ENCODE assay signal across 17 cellular contexts in genomic region chr1:109491372-109491771, GRCh38. TPM values are rescaled to one million over a fixed set of nuclear protein-coding genes. Genes with fewer than 3 reads are reported as not detected.
DNase-seq lines count a peak whose midpoint lies in the region; ATAC-seq and TF ChIP-seq lines count a peak whose summit lies in the region.
"Had no signal": no experiment of that assay in that cellular context is flagged by ENCODE, and none has a peak within 500 bp of the region (broad histone marks: within the 10 kb centered on the region; RNA-seq: fewer than 3 reads in every experiment).

No MANE protein-coding gene starts in this region.

- H3K36me3 ChIP-seq in osteoblast (ENCODE audit: insufficient read depth, low read length): peaks cover 15% of the 10 kb centered on the region
- peaks cover 0 to 48% of the 10 kb centered on the region in 2 donors for H3K36me3 ChIP-seq in gastroesophageal sphincter

- peaks cover 30% of the 10 kb centered on the region for H3K4me1 Mint-ChIP-seq in stimulated activated effector memory CD8-positive, alpha-beta T cell treated with anti-CD3 and anti-CD28 coated beads, Interleukin-12 subunit alpha, Interleukin-12 subunit beta, amount 100 ng/mL, for 72 hours
- H3K4me1 Mint-ChIP-seq in activated CD4-positive, alpha-beta T cell treated with anti-CD3 and anti-CD28 coated beads, Interleukin-2, amount 10 ng/mL, durations not matched to agents 24 days and 14 days: peaks cover 21% of the 10 kb centered on the region

- H4K20me1 ChIP-seq in osteoblast (ENCODE audit: insufficient read depth, low read length): peaks cover 5% of the 10 kb centered on the region

- no peak for TF ChIP-seq EP300 in gastroesophageal sphincter (IDR thresholded peaks at IDR 0.05)

- H3K4me3 Mint-ChIP-seq in stimulated activated effector memory CD8-positive, alpha-beta T cell treated with anti-CD3 and anti-CD28 coated beads, Interleukin-12 subunit alpha, Interleukin-12 subunit beta, amount 100 ng/mL, for 72 hours: no peak overlapping the region
- no peak overlapping the region for H3K4me3 Mint-ChIP-seq in activated CD4-positive, alpha-beta T cell treated with anti-CD3 and anti-CD28 coated beads, Interleukin-2, amount 10 ng/mL, durations not matched to agents 24 days and 14 days
- H3K4me3 Mint-ChIP-seq: H9 had no signal

- intact Hi-C loops in activated CD4-positive, alpha-beta T cell treated with anti-CD3 and anti-CD28 coated beads, Interleukin-2, amount 10 ng/mL, durations not matched to agents 24 days and 14 days (cut with micrococcal nuclease): loop anchor here (5.0 kb wide), 1 partner anchor 131 kb away; no protein-coding TSS in a partner anchor

- H3K9me3 Mint-ChIP-seq in stimulated activated effector memory CD8-positive, alpha-beta T cell treated with anti-CD3 and anti-CD28 coated beads, Interleukin-12 subunit alpha, Interleukin-12 subunit beta, amount 100 ng/mL, for 72 hours: no peaks in the 10 kb centered on the region
- H3K9me3 Mint-ChIP-seq in activated CD4-positive, alpha-beta T cell treated with anti-CD3 and anti-CD28 coated beads, Interleukin-2, amount 10 ng/mL, durations not matched to agents 24 days and 14 days: no peaks in the 10 kb centered on the region
- H3K9me3 Mint-ChIP-seq: CD4-positive, CD25-positive, alpha-beta regulatory T cell; H9; IgD-negative memory B cell had no signal

- peak overlapping the region; percentile 37 for H3K27ac Mint-ChIP-seq in stimulated activated effector memory CD8-positive, alpha-beta T cell treated with anti-CD3 and anti-CD28 coated beads, Interleukin-12 subunit alpha, Interleukin-12 subunit beta, amount 100 ng/mL, for 72 hours
- H3K27ac Mint-ChIP-seq in activated CD4-positive, alpha-beta T cell treated with anti-CD3 and anti-CD28 coated beads, Interleukin-2, amount 10 ng/mL, durations not matched to agents 24 days and 14 days: no peak overlapping the region
- H3K27ac Mint-ChIP-seq: CD4-positive, CD25-positive, alpha-beta regulatory T cell; H9 had no signal

- TF ChIP-seq POLR2A in gastroesophageal sphincter (IDR thresholded peaks at IDR 0.05): no peak

- H3K79me2 ChIP-seq in osteoblast (ENCODE audit: insufficient read depth, low read length): peaks cover 22% of the 10 kb centered on the region

- no peak overlapping the region for H3K4me3 ChIP-seq in osteoblast (ENCODE audit: insufficient read depth, low read length)
- H3K4me3 ChIP-seq in gastroesophageal sphincter: no peak overlapping the region
- H3K4me3 ChIP-seq: BLaER1 treated with 17β-estradiol and CSF1 and Interleukin-3, amounts not matched to agents 10 nM and 100 nM; GM12878 had no signal

- H3K27me3 ChIP-seq in osteoblast (ENCODE audit: insufficient read depth, low read length) (no peaks in the 10 kb centered on the region), gastroesophageal sphincter (no peaks in the 10 kb centered on the region)
- H3K27me3 ChIP-seq: BLaER1 treated with 17β-estradiol and CSF1 and Interleukin-3, amounts not matched to agents 10 nM and 100 nM had no signal

- H3K4me2 ChIP-seq in osteoblast (ENCODE audit: insufficient read depth, low read length): no peak overlapping the region
- H3K4me2 ChIP-seq: BLaER1 treated with 17β-estradiol and CSF1 and Interleukin-3, amounts not matched to agents 10 nM and 100 nM had no signal

- in situ Hi-C loops in G401 (cut with HindIII; ENCODE audit: low sequenced_read_pairs): loop anchor here (5.0 kb wide), 1 partner anchor 46 kb away; the partner anchor contains the start of gene GPR61

- DNase-seq in G401 (ENCODE audit: low spot score): peak; percentile 63
- DNase-seq in cerebellar cortex (ENCODE audit: low spot score): peak; percentile 54
- peak; percentile 6 for DNase-seq in osteoblast (ENCODE audit: insufficient read length, low spot score, missing footprints)
- DNase-seq in stimulated activated effector memory CD8-positive, alpha-beta T cell treated with anti-CD3 and anti-CD28 coated beads, Interleukin-12 subunit alpha, Interleukin-12 subunit beta, amount 100 ng/mL, for 72 hours (ENCODE audit: low spot score in 2 of 2): no peak
- DNase-seq in activated CD4-positive, alpha-beta T cell treated with anti-CD3 and anti-CD28 coated beads, Interleukin-2, amount 10 ng/mL, durations not matched to agents 24 days and 14 days: no peak
- DNase-seq: GOT3 had no signal

- H3K36me3 Mint-ChIP-seq in stimulated activated effector memory CD8-positive, alpha-beta T cell treated with anti-CD3 and anti-CD28 coated beads, Interleukin-12 subunit alpha, Interleukin-12 subunit beta, amount 100 ng/mL, for 72 hours: peaks cover 41% of the 10 kb centered on the region
- H3K36me3 Mint-ChIP-seq in activated CD4-positive, alpha-beta T cell treated with anti-CD3 and anti-CD28 coated beads, Interleukin-2, amount 10 ng/mL, durations not matched to agents 24 days and 14 days (ENCODE audit: low read depth): peaks cover 29% of the 10 kb centered on the region
- H3K36me3 Mint-ChIP-seq: IgD-negative memory B cell had no signal

- no peak overlapping the region for H3K27ac ChIP-seq in osteoblast (ENCODE audit: low read depth, low read length)
- no peak overlapping the region for H3K27ac ChIP-seq in gastroesophageal sphincter
- H3K27ac ChIP-seq: BLaER1 treated with 17β-estradiol and CSF1 and Interleukin-3, amounts not matched to agents 10 nM and 100 nM had no signal

- H2AFZ ChIP-seq in osteoblast (ENCODE audit: low read length): no peak overlapping the region

- TF ChIP-seq CTCF in osteoblast (IDR thresholded peaks at IDR 0.05; ENCODE audit: extremely low read depth, low read depth, low read length) (no peak), gastroesophageal sphincter (IDR thresholded peaks at IDR 0.05) (no peak)

- H3K9me3 ChIP-seq in osteoblast (ENCODE audit: low read depth, low read length): no peaks in the 10 kb centered on the region
- no peaks in the 10 kb centered on the region for H3K9me3 ChIP-seq in gastroesophageal sphincter
- H3K9me3 ChIP-seq: BLaER1 treated with 17β-estradiol and CSF1 and Interleukin-3, amounts not matched to agents 10 nM and 100 nM had no signal

- peaks cover 11% of the 10 kb centered on the region for H3K4me1 ChIP-seq in osteoblast (ENCODE audit: insufficient read depth, low read length)
- H3K4me1 ChIP-seq in gastroesophageal sphincter: peaks cover 0 to 42% (median 20%) of the 10 kb centered on the region in 3 donors

- ATAC-seq in stimulated activated effector memory CD8-positive, alpha-beta T cell treated with anti-CD3 and anti-CD28 coated beads, Interleukin-12 subunit alpha, Interleukin-12 subunit beta, amount 100 ng/mL, for 72 hours: no peak
- no peak for ATAC-seq in HG03159 (IDR thresholded peaks at IDR 0.05; ENCODE audit: unreplicated experiment)
- no peak for ATAC-seq in gastroesophageal sphincter

- no peaks in the 10 kb centered on the region for H3K27me3 Mint-ChIP-seq in activated CD4-positive, alpha-beta T cell treated with anti-CD3 and anti-CD28 coated beads, Interleukin-2, amount 10 ng/mL, durations not matched to agents 24 days and 14 days
- H3K27me3 Mint-ChIP-seq: IgD-negative memory B cell had no signal

- WGBS in gastroesophageal sphincter (ENCODE audit: low coverage in 1 of 2), 2 donors: 100% methylated on average over 1 of the region's 8 CpGs; no CpG with 5 or more reads in 1 of the 2 donors

RNA-seq across cellular contexts. Expression of gene CYB561D1, which starts 2.5 kb away (rescaled TPM):
- 0.31 and 3.1 TPM in 2 replicates for total RNA-seq in G401 (2014; rRNA removed; shearing (Covaris generic))
- total RNA-seq in osteoblast: 6.5 and 10.5 TPM in 2 replicates
- total RNA-seq in gastroesophageal sphincter: 10 to 100 TPM in 3 of 4 donors, 1 to 10 TPM in 1; 8.3 to 15.9 (median 10.7) TPM
- 11.3 and 13.1 TPM in 2 replicates for total RNA-seq in activated CD4-positive, alpha-beta T cell treated with anti-CD3 and anti-CD28 coated beads, Interleukin-2, amount 10 ng/mL, durations not matched to agents 24 days and 14 days

RNA-seq across cellular contexts. Expression of gene ATXN7L2, which starts 7.7 kb away (rescaled TPM):
- 2.9 and 6.8 TPM in 2 replicates for total RNA-seq in G401 (2014; rRNA removed; shearing (Covaris generic))
- total RNA-seq in osteoblast: 1.8 and 3.5 TPM in 2 replicates
- 1 to 10 TPM; 1.6 to 2.7 (median 2.5) TPM for total RNA-seq in gastroesophageal sphincter
- total RNA-seq in activated CD4-positive, alpha-beta T cell treated with anti-CD3 and anti-CD28 coated beads, Interleukin-2, amount 10 ng/mL, durations not matched to agents 24 days and 14 days: 15.1 and 15.6 TPM in 2 replicates

RNA-seq across cellular contexts. Expression of gene AMIGO1, which starts 18.2 kb away (rescaled TPM):
- 0.07 and 0.25 TPM in 2 replicates for total RNA-seq in G401 (2014; rRNA removed; shearing (Covaris generic))
- total RNA-seq in osteoblast: 2.1 and 2.5 TPM in 2 replicates
- total RNA-seq in gastroesophageal sphincter: 10 to 100 TPM in 3 of 4 donors, 1 to 10 TPM in 1; 7.7 to 19.3 (median 14.7) TPM
- total RNA-seq in activated CD4-positive, alpha-beta T cell treated with anti-CD3 and anti-CD28 coated beads, Interleukin-2, amount 10 ng/mL, durations not matched to agents 24 days and 14 days: 1.1 TPM in 2 replicates
- total RNA-seq: A172 had no signal

RNA-seq across cellular contexts. Expression of gene SYPL2, which starts 25.0 kb away (rescaled TPM):
- total RNA-seq in G401 (2014; rRNA removed; shearing (Covaris generic)): not detected in 2 replicates
- total RNA-seq in osteoblast (0.88 and 1.8 TPM in 2 replicates), gastroesophageal sphincter (1 to 10 TPM; 2.0 to 8.4 (median 4.2) TPM)
- total RNA-seq in activated CD4-positive, alpha-beta T cell treated with anti-CD3 and anti-CD28 coated beads, Interleukin-2, amount 10 ng/mL, durations not matched to agents 24 days and 14 days: 0.07 TPM in 1 of 2 replicates, not detected in the other
- total RNA-seq: A172; Calu3; CD4-positive, CD25-positive, alpha-beta regulatory T cell; HT-29 had no signal

RNA-seq across cellular contexts. Expression of gene GPR61, which starts 48.3 kb away (rescaled TPM):
- total RNA-seq in G401 (2014; rRNA removed; shearing (Covaris generic)): not detected in 2 replicates
- total RNA-seq in osteoblast (not detected in 2 replicates), gastroesophageal sphincter (not detected)
- 0.14 TPM in 1 of 2 replicates, not detected in the other for total RNA-seq in activated CD4-positive, alpha-beta T cell treated with anti-CD3 and anti-CD28 coated beads, Interleukin-2, amount 10 ng/mL, durations not matched to agents 24 days and 14 days
- total RNA-seq: A172, Calu3, Daoy, HT-29 had no signal

Comparison
In these comparisons a context has a peak if more than half of its experiments do, and no peak if none do; other contexts are left out.
1. DNase-seq: peak in G401 (single experiment), cerebellar cortex (single experiment) and osteoblast (single experiment); none in stimulated activated effector memory CD8-positive, alpha-beta T cell treated with anti-CD3 and anti-CD28 coated beads, Interleukin-12 subunit alpha, Interleukin-12 subunit beta, amount 100 ng/mL, for 72 hours (0 of 2) and activated CD4-positive, alpha-beta T cell treated with anti-CD3 and anti-CD28 coated beads, Interleukin-2, amount 10 ng/mL, durations not matched to agents 24 days and 14 days (single experiment).